8 cellular contexts compared by ENCODE assay signal in genomic region chr2:219205981-219206441, GRCh38. TPM values are rescaled to one million over a fixed set of nuclear protein-coding genes. Genes with fewer than 3 reads are reported as not detected.
DNase-seq lines count a peak whose midpoint lies in the region; ATAC-seq and TF ChIP-seq lines count a peak whose summit lies in the region.

No MANE protein-coding gene starts in this region.

- peak overlapping the region; percentile 96 for H3K4me2 ChIP-seq in GM23338

- H3K9me2 ChIP-seq in GM23338 (ENCODE audit: insufficient read depth) = no peaks in the 10 kb centered on the region

- no peaks in the 10 kb centered on the region for H3K9me3 ChIP-seq in CD8-positive, alpha-beta memory T cell (ENCODE audit: low read length)
- no peaks in the 10 kb centered on the region for H3K9me3 ChIP-seq in stomach

- intact Hi-C loops in activated B cell treated with CpG ODN at 0.5 μM for 24 hours (cut with micrococcal nuclease) = loop anchor here (1.0 to 2.0 kb wide), 13 partner anchors 13 to 637 kb away; partner anchors contain the start of genes ANKZF1, ATG9A, CNOT9 and DNAJB2
- intact Hi-C loops in stomach (cut with DNase I; ENCODE audit: low total_unique reads) = no loop called here

- WGBS in stomach, 5 donors = 8 to 15% (median 9%) methylated on average over 10 of the region's 10 CpGs

- H3K4me1 Mint-ChIP-seq in CD8-positive, alpha-beta memory T cell = peaks cover 27 to 48% (median 44%) of the 10 kb centered on the region in 3 donors
- peaks cover 13% of the 10 kb centered on the region; the same call in 2 of the 3 replicates for H3K4me1 Mint-ChIP-seq in GM23338
- H3K4me1 Mint-ChIP-seq in activated B cell treated with CpG ODN at 0.5 μM for 24 hours = peaks cover 20% of the 10 kb centered on the region

- peak; percentile 34 for ATAC-seq in GM23338
- peak; percentile 25 for ATAC-seq in activated B cell treated with CpG ODN at 0.5 μM for 24 hours (ENCODE audit: low read depth)
- no peak for ATAC-seq in GM21390 (IDR thresholded peaks at IDR 0.05; ENCODE audit: unreplicated experiment)
- no peak for ATAC-seq in GM18519 (IDR thresholded peaks at IDR 0.05; ENCODE audit: low FRiP score, unreplicated experiment)
- no peak for ATAC-seq in HG03439 (IDR thresholded peaks at IDR 0.05; ENCODE audit: unreplicated experiment)

- no peak for TF ChIP-seq EP300 in stomach (IDR thresholded peaks at IDR 0.05)

- peaks cover 0 to 27% (median 0%) of the 10 kb centered on the region in 3 donors for H3K36me3 Mint-ChIP-seq in CD8-positive, alpha-beta memory T cell
- H3K36me3 Mint-ChIP-seq in GM23338 (ENCODE audit: low read depth) (peaks cover 21% of the 10 kb centered on the region), activated B cell treated with CpG ODN at 0.5 μM for 24 hours (ENCODE audit: low read depth) (peaks cover 20% of the 10 kb centered on the region)

- no peaks in the 10 kb centered on the region for H3K27me3 Mint-ChIP-seq in CD8-positive, alpha-beta memory T cell
- H3K27me3 Mint-ChIP-seq in GM23338 (ENCODE audit: insufficient read depth, low read depth, poor library complexity) (peaks cover 10% of the 10 kb centered on the region), activated B cell treated with CpG ODN at 0.5 μM for 24 hours (no peaks in the 10 kb centered on the region)

- no peaks in the 10 kb centered on the region for H3K27me3 ChIP-seq in CD8-positive, alpha-beta memory T cell (ENCODE audit: insufficient read depth, low read length, poor library complexity, severe bottlenecking)
- H3K27me3 ChIP-seq in GM23338 (ENCODE audit: insufficient read depth) (no peaks in the 10 kb centered on the region), stomach (no peaks in the 10 kb centered on the region)

- peaks cover 20% of the 10 kb centered on the region for H3K36me3 ChIP-seq in CD8-positive, alpha-beta memory T cell (ENCODE audit: insufficient read depth, low read length)
- H3K36me3 ChIP-seq in GM23338 (ENCODE audit: insufficient read depth) = no peaks in the 10 kb centered on the region; the same call in 1 of the 2 replicates
- peaks cover 23 to 33% (median 33%) of the 10 kb centered on the region in 4 donors for H3K36me3 ChIP-seq in stomach

- CTCF ChIA-PET in CD8-positive, alpha-beta memory T cell (lab: Charles Lee) = interaction anchor here (0.7 to 7.1 kb wide), 11 partner anchors 12 to 89 kb away, joined by 3 to 70 read pairs (median 5); partner anchors contain the start of genes CNPPD1, GLB1L, NHEJ1 and SLC23A3
- CTCF ChIA-PET in activated B cell treated with CpG ODN at 0.5 μM for 24 hours (lab: Charles Lee) = interaction anchor here (0.6 to 1.9 kb wide), 8 partner anchors 31 to 506 kb away, joined by 3 to 12 read pairs (median 5); partner anchors contain the start of genes CNPPD1, GLB1L and STK16

- POLR2A ChIA-PET in CD8-positive, alpha-beta memory T cell (lab: Charles Lee) = interaction anchor here (0.6 to 3.9 kb wide), 18 partner anchors 9 to 977 kb away, joined by 3 to 88 read pairs (median 5); partner anchors contain the start of genes ANKZF1, ATG9A, BCS1L and CNPPD1
- POLR2A ChIA-PET in activated B cell treated with CpG ODN at 0.5 μM for 24 hours (lab: Charles Lee) = interaction anchor here (0.6 to 5.3 kb wide), 25 partner anchors 9 to 938 kb away, joined by 3 to 98 read pairs (median 7); partner anchors contain the start of genes ABCB6, ANKZF1, ATG9A and CNPPD1

- H4K20me1 ChIP-seq in GM23338 (replicated peaks; ENCODE audit: insufficient read depth) = no peaks in the 10 kb centered on the region; the same call in 1 of the 2 replicates

- peaks cover 15% of the 10 kb centered on the region; the same call in 1 of the 2 replicates for H3F3A ChIP-seq in GM23338 (replicated peaks; ENCODE audit: low read depth)

- peak overlapping the region; percentile 81 for H3K4me3 ChIP-seq in CD8-positive, alpha-beta memory T cell (ENCODE audit: low read length)
- H3K4me3 ChIP-seq in GM23338 (peak overlapping the region; percentile 84), iPS-11a (ENCODE audit: low read depth, low read length) (peak overlapping the region; percentile 73), stomach (peak overlapping the region; percentile 56 to 83 (median 64))

- no peaks in the 10 kb centered on the region for H3K79me2 ChIP-seq in GM23338 (replicated peaks; ENCODE audit: insufficient read depth)

- H2AFZ ChIP-seq in GM23338 = peak overlapping the region; percentile 98

- peak overlapping the region; percentile 95 to 99 (median 96) for H3K27ac Mint-ChIP-seq in CD8-positive, alpha-beta memory T cell
- H3K27ac Mint-ChIP-seq in GM23338 (peak overlapping the region; percentile 87), activated B cell treated with CpG ODN at 0.5 μM for 24 hours (peak overlapping the region; percentile 95)

- TF ChIP-seq CTCF in GM23338 (conservative IDR thresholded peaks at IDR 0.05; ENCODE audit: low read depth in 2 of 2) (no peak), activated B cell treated with CpG ODN at 0.5 μM for 24 hours (IDR thresholded peaks at IDR 0.05) (no peak), stomach (IDR thresholded peaks at IDR 0.05) (no peak)

- H3K4me3 Mint-ChIP-seq in CD8-positive, alpha-beta memory T cell = peak overlapping the region; percentile 88 to 97 (median 94)
- H3K4me3 Mint-ChIP-seq in GM23338 (peak overlapping the region; percentile 88), activated B cell treated with CpG ODN at 0.5 μM for 24 hours (peak overlapping the region; percentile 88)

- peak overlapping the region; percentile 85 for H3K27ac ChIP-seq in CD8-positive, alpha-beta memory T cell (ENCODE audit: low read depth, low read length)
- H3K27ac ChIP-seq in GM23338 (ENCODE audit: low read depth) = 0 out of 2 replicates have a peak overlapping the region, but pooled peaks have one; percentile 74
- peak overlapping the region; percentile 97 to 98 (median 97) for H3K27ac ChIP-seq in stomach

- peaks cover 24% of the 10 kb centered on the region for H3K4me1 ChIP-seq in CD8-positive, alpha-beta memory T cell (ENCODE audit: insufficient read depth, low read length)
- H3K4me1 ChIP-seq in GM23338 (ENCODE audit: insufficient read depth) (peaks cover 15% of the 10 kb centered on the region), stomach (peaks cover 15 to 38% (median 29%) of the 10 kb centered on the region in 4 donors)

- no peak for TF ChIP-seq POLR2A in stomach (IDR thresholded peaks at IDR 0.05)

- no peak for DNase-seq in CD8-positive, alpha-beta memory T cell
- DNase-seq in GM23338 (ENCODE audit: low spot score) = peak; percentile 15
- DNase-seq in activated B cell treated with CpG ODN at 0.5 μM for 24 hours = no peak
- DNase-seq in stomach = no peak

- H3K9me3 Mint-ChIP-seq in CD8-positive, alpha-beta memory T cell = peaks cover 0 to under 1% (median 0%) of the 10 kb centered on the region in 5 donors
- H3K9me3 Mint-ChIP-seq in GM23338 (peaks cover 6% of the 10 kb centered on the region; the same call in 2 of the 3 replicates), activated B cell treated with CpG ODN at 0.5 μM for 24 hours (no peaks in the 10 kb centered on the region)

TF ChIP-seq in GM23338, 12 proteins besides CTCF, POLR2A, EP300 and RAD21 (continues in another document):
- TF ChIP-seq POLR2AphosphoS5 (IDR thresholded peaks at IDR 0.05; ENCODE audit: low read depth) = no peak

RNA-seq across cellular contexts. Expression of gene ZFAND2B, which starts 0.6 kb away (rescaled TPM):
- 10 to 100 TPM; 32.4 to 36.8 TPM for total RNA-seq in CD8-positive, alpha-beta memory T cell
- polyA plus RNA-seq in CD8-positive, alpha-beta memory T cell = 86.0 TPM
- total RNA-seq in GM23338 (2014; rRNA removed; shearing (Covaris generic)) = 21.5 and 30.0 TPM in 2 replicates
- polyA plus RNA-seq in GM23338 (2016; fragmentation: Nextera tagmentation; extraction: Ambion mirVana) (13.1 and 16.3 TPM in 2 replicates), stomach (10 to 100 TPM; 45.0 to 81.3 (median 46.6) TPM)
- total RNA-seq in activated B cell treated with CpG ODN at 0.5 μM for 24 hours (39.9 and 47.2 TPM in 2 replicates), stomach (10 to 100 TPM; 21.3 to 79.7 (median 33.8) TPM)

RNA-seq across cellular contexts. Expression of gene ABCB6, which starts 12.7 kb away (rescaled TPM):
- total RNA-seq in CD8-positive, alpha-beta memory T cell = 10 to 100 TPM; 22.1 to 22.8 TPM
- 2.1 TPM for polyA plus RNA-seq in CD8-positive, alpha-beta memory T cell
- total RNA-seq in GM23338 (2014; rRNA removed; shearing (Covaris generic)) = 35.1 and 43.6 TPM in 2 replicates
- polyA plus RNA-seq in GM23338 (2016; fragmentation: Nextera tagmentation; extraction: Ambion mirVana) = 26.2 and 29.8 TPM in 2 replicates
- total RNA-seq in activated B cell treated with CpG ODN at 0.5 μM for 24 hours = 12.1 and 16.6 TPM in 2 replicates
- total RNA-seq in stomach = 10 to 100 TPM in 4 of 5 donors, 1 to 10 TPM in 1; 8.2 to 41.5 (median 29.5) TPM
- polyA plus RNA-seq in stomach = 10 to 100 TPM in 2 of 3 donors, 1 to 10 TPM in 1; 8.4 to 47.8 (median 14.5) TPM

RNA-seq across cellular contexts. Expression of gene ATG9A, which starts 23.4 kb away (rescaled TPM):
- 10 to 100 TPM; 46.1 to 52.9 TPM for total RNA-seq in CD8-positive, alpha-beta memory T cell
- polyA plus RNA-seq in CD8-positive, alpha-beta memory T cell = 32.0 TPM
- 54.2 and 62.7 TPM in 2 replicates for total RNA-seq in GM23338 (2014; rRNA removed; shearing (Covaris generic))
- polyA plus RNA-seq in GM23338 (2016; fragmentation: Nextera tagmentation; extraction: Ambion mirVana) = 18.0 and 20.7 TPM in 2 replicates
- 28.3 and 38.3 TPM in 2 replicates for total RNA-seq in activated B cell treated with CpG ODN at 0.5 μM for 24 hours
- 100 to 1,000 TPM in 1 of 5 donors, 10 to 100 TPM in 3, 1 to 10 TPM in 1; 1.4 to 100 (median 23.1) TPM for total RNA-seq in stomach
- 10 to 100 TPM in 1 of 3 donors, 1 to 10 TPM in 2; 6.3 to 13.5 (median 7.2) TPM for polyA plus RNA-seq in stomach

RNA-seq across cellular contexts. Expression of gene ANKZF1, which starts 23.6 kb away (rescaled TPM):
- 10 to 100 TPM; 72.4 to 76.0 TPM for total RNA-seq in CD8-positive, alpha-beta memory T cell
- polyA plus RNA-seq in CD8-positive, alpha-beta memory T cell = 32.5 TPM
- 51.2 and 61.9 TPM in 2 replicates for total RNA-seq in GM23338 (2014; rRNA removed; shearing (Covaris generic))
- 29.9 TPM in 2 replicates for polyA plus RNA-seq in GM23338 (2016; fragmentation: Nextera tagmentation; extraction: Ambion mirVana)
- 96.0 and 105 TPM in 2 replicates for total RNA-seq in activated B cell treated with CpG ODN at 0.5 μM for 24 hours
- total RNA-seq in stomach = 100 to 1,000 TPM in 3 of 5 donors, 10 to 100 TPM in 2; 33.9 to 263 (median 138) TPM
- polyA plus RNA-seq in stomach = 10 to 100 TPM; 27.8 to 36.6 (median 33.4) TPM

RNA-seq across cellular contexts. Expression of gene RETREG2, which starts 27.9 kb away (rescaled TPM):
- 10 to 100 TPM; 67.6 to 76.1 TPM for total RNA-seq in CD8-positive, alpha-beta memory T cell
- 65.9 TPM for polyA plus RNA-seq in CD8-positive, alpha-beta memory T cell
- 35.1 and 41.8 TPM in 2 replicates for total RNA-seq in GM23338 (2014; rRNA removed; shearing (Covaris generic))
- 12.7 and 13.2 TPM in 2 replicates for polyA plus RNA-seq in GM23338 (2016; fragmentation: Nextera tagmentation; extraction: Ambion mirVana)
- 60.5 and 78.6 TPM in 2 replicates for total RNA-seq in activated B cell treated with CpG ODN at 0.5 μM for 24 hours
- 10 to 100 TPM; 31.9 to 97.3 (median 43.9) TPM for total RNA-seq in stomach
- 10 to 100 TPM; 23.9 to 52.5 (median 25.1) TPM for polyA plus RNA-seq in stomach

Comparison
In these comparisons a context has a peak if more than half of its experiments do, and no peak if none do; other contexts are left out.
1. ATAC-seq: peak in GM23338 (single experiment) and activated B cell treated with CpG ODN at 0.5 μM for 24 hours (single experiment); none in GM21390 (single experiment), GM18519 (single experiment) and HG03439 (single experiment).
2. Peak in every context shown above with its lines, with median percentiles within 50 percentile points of each other: H3K27ac ChIP-seq, H3K4me3 ChIP-seq, H3K27ac Mint-ChIP-seq and H3K4me3 Mint-ChIP-seq.